ENCODE assay signal across 8 cellular contexts in the genomic region with DNA sequence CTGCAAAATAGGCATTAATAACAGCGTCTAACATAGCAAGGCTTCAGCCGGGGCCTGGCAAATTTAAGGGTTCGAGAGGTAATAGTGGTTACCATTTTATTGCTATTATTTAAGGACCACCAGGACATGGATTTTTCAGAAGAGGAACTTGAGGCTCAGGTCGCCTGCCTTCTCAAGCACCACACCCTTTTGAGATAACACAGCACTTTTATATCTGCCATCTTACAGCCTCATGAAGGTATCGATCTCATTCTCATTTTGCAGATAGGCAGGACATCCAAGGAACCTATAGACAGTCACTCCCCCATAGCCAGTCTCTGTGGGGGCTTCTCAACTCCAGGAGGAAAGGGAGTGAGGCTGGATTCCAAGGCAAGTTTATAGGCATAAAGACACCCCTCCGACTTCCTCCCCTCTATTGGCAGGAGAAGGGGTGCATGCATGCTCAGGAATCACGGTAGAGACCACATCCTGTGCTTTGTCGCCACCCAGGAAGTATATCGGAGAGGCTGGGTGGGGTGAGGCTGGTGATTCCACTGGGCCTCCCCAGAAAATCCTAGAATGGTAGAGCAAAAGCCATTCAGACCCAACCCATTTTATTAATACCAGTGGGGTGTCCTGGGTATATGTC. TPM values are rescaled to one million over a fixed set of nuclear protein-coding genes. Genes with fewer than 3 reads are reported as not detected.
DNase-seq lines count a peak whose midpoint lies in the region; ATAC-seq and TF ChIP-seq lines count a peak whose summit lies in the region.

No MANE protein-coding gene starts in this region.

- ATAC-seq in GM19043 (IDR thresholded peaks at IDR 0.05; ENCODE audit: low read depth, unreplicated experiment) (peak; percentile 19), HG03442 (IDR thresholded peaks at IDR 0.05; ENCODE audit: unreplicated experiment) (peak; percentile 27), right cardiac atrium (no peak), GM18505 (IDR thresholded peaks at IDR 0.05; ENCODE audit: unreplicated experiment) (no peak)
- no peak for ATAC-seq in stimulated activated naive CD8-positive, alpha-beta T cell treated with anti-CD3 and anti-CD28 coated beads, Interleukin-15, Interleukin-2, amounts not matched to agents 100 U/mL and 50 U/mL, for 24 hours
- no peak for ATAC-seq in activated CD4-positive, CD25-positive, alpha-beta regulatory T cell treated with anti-CD3 and anti-CD28 coated beads, Interleukin-2, amount 50 U/mL, for 24 hours

- H3K27me3 ChIP-seq in right cardiac atrium (ENCODE audit: control insufficient read depth, insufficient read depth) = no peaks in the 10 kb centered on the region

- TF ChIP-seq POLR2A in GM18505 (IDR thresholded peaks at IDR 0.05; ENCODE audit: borderline replicate concordance, extremely low read depth, insufficient read depth, insufficient read length) = no peak

- DNase-seq in activated T-cell treated with anti-CD3 and anti-CD28 coated beads for 4 hours = peak; percentile 40
- no peak for DNase-seq in right cardiac atrium
- DNase-seq in stimulated activated naive CD8-positive, alpha-beta T cell treated with anti-CD3 and anti-CD28 coated beads, Interleukin-15, Interleukin-2, amounts not matched to agents 100 U/mL and 50 U/mL, for 24 hours = peak; percentile 61
- no peak for DNase-seq in SKM-1 treated with dmso at 0.1 percent for 144 hours (lab: John Stamatoyannopoulos, UW; ENCODE audit: unreplicated experiment)

- peaks cover 23% of the 10 kb centered on the region for H3K4me1 ChIP-seq in right cardiac atrium (ENCODE audit: control insufficient read depth, insufficient read depth, low read length)

- no peaks in the 10 kb centered on the region for H3K9me3 ChIP-seq in right cardiac atrium (ENCODE audit: control insufficient read depth, low read length)

- WGBS in right cardiac atrium = 39% methylated on average over 9 of the region's 9 CpGs

- H3K27ac ChIP-seq in right cardiac atrium (ENCODE audit: low read length) = peak overlapping the region; percentile 53

- intact Hi-C loops in right cardiac atrium (cut with DNase I) = loop anchor here in 1 of 4 donors (5.0 kb wide), 1 partner anchor 33 kb away; no protein-coding TSS in a partner anchor

- H3K4me3 ChIP-seq in right cardiac atrium (ENCODE audit: low read length) = peak overlapping the region; percentile 83

RNA-seq across cellular contexts. Expression of a gene that starts 2.3 kb away (rescaled TPM):
- 100 to 1,000 TPM; 220 to 238 (median 232) TPM for total RNA-seq in right cardiac atrium
- 203 TPM for polyA plus RNA-seq in right cardiac atrium

Comparison
In these comparisons a context has a peak if more than half of its experiments do, and no peak if none do; other contexts are left out.
1. ATAC-seq: peak in GM19043 (single experiment) and HG03442 (single experiment); none in right cardiac atrium (0 of 2), stimulated activated naive CD8-positive, alpha-beta T cell treated with anti-CD3 and anti-CD28 coated beads, Interleukin-15, Interleukin-2, amounts not matched to agents 100 U/mL and 50 U/mL, for 24 hours (single experiment), GM18505 (single experiment) and activated CD4-positive, CD25-positive, alpha-beta regulatory T cell treated with anti-CD3 and anti-CD28 coated beads, Interleukin-2, amount 50 U/mL, for 24 hours (0 of 2).
2. DNase-seq: peak in activated T-cell treated with anti-CD3 and anti-CD28 coated beads for 4 hours (single experiment) and stimulated activated naive CD8-positive, alpha-beta T cell treated with anti-CD3 and anti-CD28 coated beads, Interleukin-15, Interleukin-2, amounts not matched to agents 100 U/mL and 50 U/mL, for 24 hours (single experiment); none in right cardiac atrium (0 of 3) and SKM-1 treated with dmso at 0.1 percent for 144 hours (single experiment).